ENCODE assay signal across 8 cellular contexts in genomic region chr7:17359610-17360009, GRCh38.
"Had no signal": no experiment of that assay in that cellular context is flagged by ENCODE, and none has a peak within 500 bp of the region (broad histone marks: within the 10 kb centered on the region; RNA-seq: fewer than 3 reads in every experiment).

No MANE protein-coding gene starts in this region.

- H3K27ac ChIP-seq: GM23248, HL-60 had no signal

- H3K27ac Mint-ChIP-seq: H9 had no signal

- H2AFZ ChIP-seq: GM23248 had no signal

- H3K4me3 Mint-ChIP-seq: H9, IgD-negative memory B cell had no signal

- H3K27me3 Mint-ChIP-seq: IgD-negative memory B cell had no signal

- H3K4me3 ChIP-seq: GM23248 had no signal

- DNase-seq: GM23248, GOT3, H9, HCEC 1CT, KBM-7 had no signal

- H3K9ac ChIP-seq: GM23248 had no signal

- ATAC-seq: HepG2 had no signal
